In the genomic region with DNA sequence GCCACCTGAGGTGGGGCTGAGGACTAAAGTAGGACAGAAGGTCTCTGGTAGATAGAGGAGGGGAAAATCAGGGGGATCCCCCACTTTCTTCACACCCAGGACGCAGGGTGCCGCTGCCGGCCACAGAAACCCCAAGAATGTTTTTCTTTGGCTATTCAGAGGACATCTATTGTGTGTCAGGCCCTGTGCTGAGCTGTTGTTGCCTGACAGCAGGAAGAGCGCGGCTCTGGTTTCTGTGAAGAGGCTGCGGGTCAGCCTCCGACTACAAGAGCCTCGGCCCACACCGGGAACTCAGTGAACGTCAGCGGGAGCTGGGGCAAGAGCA, we compare ENCODE assay signal across 1 cellular context.
A peak's percentile ranks its signal among the peaks of the same experiment; 100 is the strongest.
TF ChIP-seq lines count a peak whose summit lies in the region.

No MANE protein-coding gene starts in this region.

TF ChIP-seq in K562, 482 proteins besides CTCF, POLR2A, EP300 and RAD21 (continued from another document and continues in another):
- no peak for TF ChIP-seq TEAD2 (tag; IDR thresholded peaks at IDR 0.05)
- TF ChIP-seq ZBTB2 (IDR thresholded peaks at IDR 0.05) = no peak
- peak; percentile 93; the same call in 1 of the 2 replicates for TF ChIP-seq SRSF3 (IDR thresholded peaks at IDR 0.05; ENCODE audit: insufficient read depth, low read length)
- TF ChIP-seq DNMT1 (IDR thresholded peaks at IDR 0.05) = no peak
- TF ChIP-seq RBM17 (IDR thresholded peaks at IDR 0.05; ENCODE audit: borderline replicate concordance, low read depth, low read length) = no peak
- TF ChIP-seq DDX20 (tag; IDR thresholded peaks at IDR 0.05; ENCODE audit: low read depth) = no peak
- TF ChIP-seq ZNF263 (CRISPR knock-in tag; IDR thresholded peaks at IDR 0.05; ENCODE audit: borderline replicate concordance) = no peak
- TF ChIP-seq ADNP (tag; IDR thresholded peaks at IDR 0.05) = no peak
- TF ChIP-seq KHSRP (IDR thresholded peaks at IDR 0.05) = no peak
- no peak for TF ChIP-seq POLR2AphosphoS2 (IDR thresholded peaks at IDR 0.05; ENCODE audit: low read length)
- TF ChIP-seq SNAPC5 (CRISPR knock-in tag; IDR thresholded peaks at IDR 0.05) = no peak
- TF ChIP-seq ZNF318 (IDR thresholded peaks at IDR 0.05; ENCODE audit: borderline replicate concordance in 1 of 2, low read depth in 1 of 2) = no peak
- TF ChIP-seq MAZ (CRISPR knock-in tag; conservative IDR thresholded peaks at IDR 0.05 in 1 of 2, IDR thresholded peaks at IDR 0.05 in 1 of 2) = no peak
- no peak for TF ChIP-seq FOXJ3 (CRISPR knock-in tag; IDR thresholded peaks at IDR 0.05)
- no peak for TF ChIP-seq SMC3 (conservative IDR thresholded peaks at IDR 0.05; ENCODE audit: insufficient read depth, low read depth, low read length)
- no peak for TF ChIP-seq MTA3 (IDR thresholded peaks at IDR 0.05; ENCODE audit: borderline replicate concordance)
- TF ChIP-seq FOXK2 (conservative IDR thresholded peaks at IDR 0.05 in 1 of 2, IDR thresholded peaks at IDR 0.05 in 1 of 2; ENCODE audit: low read depth in 2 of 2) = no peak
- TF ChIP-seq ZSCAN29 (IDR thresholded peaks at IDR 0.05) = no peak
- no peak for TF ChIP-seq U2AF2 (optimal IDR thresholded peaks at IDR 0.05; ENCODE audit: low read depth, low read length)
- no peak for TF ChIP-seq IFI16 (CRISPR knock-in tag; IDR thresholded peaks at IDR 0.05)
- TF ChIP-seq, protein P1, sequence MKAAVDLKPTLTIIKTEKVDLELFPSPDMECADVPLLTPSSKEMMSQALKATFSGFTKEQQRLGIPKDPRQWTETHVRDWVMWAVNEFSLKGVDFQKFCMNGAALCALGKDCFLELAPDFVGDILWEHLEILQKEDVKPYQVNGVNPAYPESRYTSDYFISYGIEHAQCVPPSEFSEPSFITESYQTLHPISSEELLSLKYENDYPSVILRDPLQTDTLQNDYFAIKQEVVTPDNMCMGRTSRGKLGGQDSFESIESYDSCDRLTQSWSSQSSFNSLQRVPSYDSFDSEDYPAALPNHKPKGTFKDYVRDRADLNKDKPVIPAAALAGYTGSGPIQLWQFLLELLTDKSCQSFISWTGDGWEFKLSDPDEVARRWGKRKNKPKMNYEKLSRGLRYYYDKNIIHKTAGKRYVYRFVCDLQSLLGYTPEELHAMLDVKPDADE (conservative IDR thresholded peaks at IDR 0.05; ENCODE audit: control insufficient read depth, low read depth, low read length) = no peak
- no peak for TF ChIP-seq EZH2 (IDR thresholded peaks at IDR 0.05; ENCODE audit: borderline replicate concordance, low read depth, low read length)
- TF ChIP-seq CCAR2 (IDR thresholded peaks at IDR 0.05; ENCODE audit: low read depth, low read length) = no peak
- TF ChIP-seq, protein P2, sequence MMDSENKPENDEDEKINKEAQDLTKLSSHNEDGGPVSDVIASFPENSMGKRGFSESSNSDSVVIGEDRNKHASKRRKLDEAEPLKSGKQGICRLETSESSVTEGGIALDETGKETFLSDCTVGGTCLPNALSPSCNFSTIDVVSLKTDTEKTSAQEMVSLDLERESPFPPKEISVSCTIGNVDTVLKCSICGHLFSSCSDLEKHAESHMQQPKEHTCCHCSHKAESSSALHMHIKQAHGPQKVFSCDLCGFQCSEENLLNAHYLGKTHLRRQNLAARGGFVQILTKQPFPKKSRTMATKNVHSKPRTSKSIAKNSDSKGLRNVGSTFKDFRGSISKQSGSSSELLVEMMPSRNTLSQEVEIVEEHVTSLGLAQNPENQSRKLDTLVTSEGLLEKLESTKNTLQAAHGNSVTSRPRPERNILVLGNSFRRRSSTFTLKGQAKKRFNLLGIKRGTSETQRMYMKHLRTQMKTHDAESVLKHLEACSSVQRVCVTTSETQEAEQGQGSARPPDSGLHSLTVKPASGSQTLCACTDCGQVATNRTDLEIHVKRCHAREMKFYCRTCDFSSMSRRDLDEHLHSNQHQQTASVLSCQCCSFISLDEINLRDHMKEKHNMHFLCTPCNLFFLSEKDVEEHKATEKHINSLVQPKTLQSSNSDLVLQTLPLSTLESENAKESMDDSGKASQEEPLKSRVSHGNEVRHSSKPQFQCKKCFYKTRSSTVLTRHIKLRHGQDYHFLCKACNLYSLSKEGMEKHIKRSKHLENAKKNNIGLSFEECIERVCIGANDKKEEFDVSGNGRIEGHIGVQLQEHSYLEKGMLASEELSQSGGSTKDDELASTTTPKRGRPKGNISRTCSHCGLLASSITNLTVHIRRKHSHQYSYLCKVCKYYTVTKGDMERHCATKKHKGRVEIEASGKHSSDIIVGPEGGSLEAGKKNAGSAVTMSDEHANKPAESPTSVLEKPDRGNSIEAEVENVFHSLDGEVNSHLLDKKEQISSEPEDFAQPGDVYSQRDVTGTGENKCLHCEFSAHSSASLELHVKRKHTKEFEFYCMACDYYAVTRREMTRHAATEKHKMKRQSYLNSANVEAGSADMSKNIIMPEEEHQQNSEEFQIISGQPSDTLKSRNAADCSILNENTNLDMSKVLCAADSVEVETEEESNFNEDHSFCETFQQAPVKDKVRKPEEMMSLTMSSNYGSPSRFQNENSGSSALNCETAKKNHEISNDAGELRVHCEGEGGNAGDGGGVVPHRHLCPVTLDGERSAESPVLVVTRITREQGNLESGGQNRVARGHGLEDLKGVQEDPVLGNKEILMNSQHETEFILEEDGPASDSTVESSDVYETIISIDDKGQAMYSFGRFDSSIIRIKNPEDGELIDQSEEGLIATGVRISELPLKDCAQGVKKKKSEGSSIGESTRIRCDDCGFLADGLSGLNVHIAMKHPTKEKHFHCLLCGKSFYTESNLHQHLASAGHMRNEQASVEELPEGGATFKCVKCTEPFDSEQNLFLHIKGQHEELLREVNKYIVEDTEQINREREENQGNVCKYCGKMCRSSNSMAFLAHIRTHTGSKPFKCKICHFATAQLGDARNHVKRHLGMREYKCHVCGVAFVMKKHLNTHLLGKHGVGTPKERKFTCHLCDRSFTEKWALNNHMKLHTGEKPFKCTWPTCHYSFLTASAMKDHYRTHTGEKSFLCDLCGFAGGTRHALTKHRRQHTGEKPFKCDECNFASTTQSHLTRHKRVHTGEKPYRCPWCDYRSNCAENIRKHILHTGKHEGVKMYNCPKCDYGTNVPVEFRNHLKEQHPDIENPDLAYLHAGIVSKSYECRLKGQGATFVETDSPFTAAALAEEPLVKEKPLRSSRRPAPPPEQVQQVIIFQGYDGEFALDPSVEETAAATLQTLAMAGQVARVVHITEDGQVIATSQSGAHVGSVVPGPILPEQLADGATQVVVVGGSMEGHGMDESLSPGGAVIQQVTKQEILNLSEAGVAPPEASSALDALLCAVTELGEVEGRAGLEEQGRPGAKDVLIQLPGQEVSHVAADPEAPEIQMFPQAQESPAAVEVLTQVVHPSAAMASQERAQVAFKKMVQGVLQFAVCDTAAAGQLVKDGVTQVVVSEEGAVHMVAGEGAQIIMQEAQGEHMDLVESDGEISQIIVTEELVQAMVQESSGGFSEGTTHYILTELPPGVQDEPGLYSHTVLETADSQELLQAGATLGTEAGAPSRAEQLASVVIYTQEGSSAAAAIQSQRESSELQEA (IDR thresholded peaks at IDR 0.05; ENCODE audit: low read depth) = no peak
- no peak for TF ChIP-seq GABPB1 (CRISPR knock-in tag; IDR thresholded peaks at IDR 0.05)
- TF ChIP-seq SMAD2 (IDR thresholded peaks at IDR 0.05; ENCODE audit: low read depth, low read length) = no peak
- no peak for TF ChIP-seq ID3 (CRISPR knock-in tag; IDR thresholded peaks at IDR 0.05)
- 0 out of 2 replicates have a peak, but pooled peaks have one; percentile 53 for TF ChIP-seq ID3 (tag; IDR thresholded peaks at IDR 0.05)
- TF ChIP-seq RBBP5 (IDR thresholded peaks at IDR 0.05; ENCODE audit: borderline replicate concordance, insufficient read depth, low read length, poor library complexity, severe bottlenecking) = no peak
- TF ChIP-seq NCOA4 (IDR thresholded peaks at IDR 0.05; ENCODE audit: partially characterized antibody) = no peak
- no peak for TF ChIP-seq SMARCE1 (IDR thresholded peaks at IDR 0.05)
- TF ChIP-seq ZNF668 (CRISPR knock-in tag; IDR thresholded peaks at IDR 0.05) = no peak
